In genomic region chr19:55769632-55770031, GRCh38 we compare ENCODE assay signal across 4 cellular contexts. TPM values are rescaled to one million over a fixed set of nuclear protein-coding genes. Genes with fewer than 3 reads are reported as not detected.
"Had no signal": no experiment of that assay in that cellular context is flagged by ENCODE, and none has a peak within 500 bp of the region (broad histone marks: within the 10 kb centered on the region; RNA-seq: fewer than 3 reads in every experiment).

No MANE protein-coding gene starts in this region.

RNA-seq across cellular contexts. Expression of gene RFPL4AL1, which starts 0.7 kb away (rescaled TPM):
- total RNA-seq: LHCN-M2, M059J, MCF 10A, NCI-H460 had no signal

RNA-seq across cellular contexts. Expression of gene RFPL4A, which starts 10.7 kb away (rescaled TPM):
- total RNA-seq: LHCN-M2, M059J, MCF 10A, NCI-H460 had no signal

RNA-seq across cellular contexts. Expression of gene NLRP9, which starts 31.4 kb away (rescaled TPM):
- total RNA-seq: LHCN-M2, M059J, MCF 10A, NCI-H460 had no signal
